Comparison of ENCODE assay signal across 9 cellular contexts in the genomic region with DNA sequence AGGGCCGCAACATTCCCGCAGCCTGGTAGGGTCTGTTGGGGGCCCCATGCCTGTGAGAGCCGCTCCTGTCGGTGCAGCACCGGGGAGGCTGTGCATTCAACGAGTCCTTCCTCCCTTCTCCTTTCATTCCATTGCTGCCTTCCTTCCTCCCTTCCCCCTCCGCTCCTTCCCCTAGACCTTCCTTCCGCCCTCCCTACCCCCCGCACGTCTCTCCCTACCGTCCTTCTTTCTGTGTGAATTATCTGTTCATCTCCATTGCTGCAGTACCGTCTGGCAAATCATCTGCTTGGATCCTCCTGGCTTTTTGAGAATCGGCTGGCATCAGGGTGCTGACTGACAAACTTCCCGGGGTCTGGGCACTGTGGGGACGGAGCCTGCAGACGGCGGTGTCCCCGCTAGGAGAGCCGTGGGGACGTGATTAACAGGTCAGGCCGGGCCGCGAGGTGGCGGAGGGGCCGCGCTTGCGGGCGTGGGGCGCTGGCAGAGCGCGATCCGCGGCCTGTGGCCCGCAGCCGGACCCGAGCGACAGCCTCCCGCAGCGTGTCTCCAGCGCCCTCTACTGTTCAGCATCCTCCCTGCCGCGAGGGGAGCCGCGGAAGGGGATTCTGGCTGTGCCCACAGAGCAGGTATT. TPM values are rescaled to one million over a fixed set of nuclear protein-coding genes. Genes with fewer than 3 reads are reported as not detected.
A peak's percentile ranks its signal among the peaks of the same experiment; 100 is the strongest.
DNase-seq lines count a peak whose midpoint lies in the region; ATAC-seq and TF ChIP-seq lines count a peak whose summit lies in the region.
"Not testable (repeated sequence)": the region's sequence is repeated elsewhere in the genome, so short reads cannot be mapped to it uniquely, and the experiment has no call there.
"Had no signal": no experiment of that assay in that cellular context is flagged by ENCODE, and none has a peak within 500 bp of the region (broad histone marks: within the 10 kb centered on the region; RNA-seq: fewer than 3 reads in every experiment).

No MANE protein-coding gene starts in this region.

- not testable (repeated sequence) for H3K27ac Mint-ChIP-seq in T-helper 2 cell treated with Interferon-gamma antibody and Interleukin-4, amounts not matched to agents 5 μg/mL and 100 μg/mL, for 36 hours; glutamatergic neuron (ENCODE audit: unreplicated experiment)

- not testable (repeated sequence) for H3K27me3 Mint-ChIP-seq in T-helper 2 cell treated with Interferon-gamma antibody and Interleukin-4, amounts not matched to agents 5 μg/mL and 100 μg/mL, for 36 hours (ENCODE audit: low read depth); glutamatergic neuron (ENCODE audit: unreplicated experiment)

- not testable (repeated sequence) for H3K27ac ChIP-seq in suprapubic skin

- intact Hi-C loops in mucosa of descending colon (cut with DNase I, micrococcal nuclease), result not testable (repeated sequence)

- peak; percentile 78 for ATAC-seq in GM21528 (IDR thresholded peaks at IDR 0.05; ENCODE audit: low FRiP score, unreplicated experiment)
- ATAC-seq in HG03159 (IDR thresholded peaks at IDR 0.05; ENCODE audit: unreplicated experiment), result peak; percentile 81
- ATAC-seq in mucosa of descending colon, result peak; percentile 96

- TF ChIP-seq POLR2A in suprapubic skin (IDR thresholded peaks at IDR 0.05), result not testable (repeated sequence)

- not testable (repeated sequence) for H3K4me1 ChIP-seq in mucosa of descending colon (ENCODE audit: low read depth); suprapubic skin

- peak overlapping the region; percentile 66 for H3K4me3 Mint-ChIP-seq in T-helper 2 cell treated with Interferon-gamma antibody and Interleukin-4, amounts not matched to agents 5 μg/mL and 100 μg/mL, for 36 hours
- H3K4me3 Mint-ChIP-seq in glutamatergic neuron (ENCODE audit: unreplicated experiment), result peak overlapping the region; percentile 71

- not testable (repeated sequence) for TF ChIP-seq CTCF in glutamatergic neuron (IDR thresholded peaks at IDR 0.05; ENCODE audit: partially characterized antibody, unreplicated experiment); mucosa of descending colon (IDR thresholded peaks at IDR 0.05)
- peak in 1 of 2 donors; percentile 28 for TF ChIP-seq CTCF in suprapubic skin (IDR thresholded peaks at IDR 0.05)

- 2% methylated on average over 14 of the region's 44 CpGs for WGBS in suprapubic skin

- not testable (repeated sequence) for TF ChIP-seq EP300 in suprapubic skin (IDR thresholded peaks at IDR 0.05)

- not testable (repeated sequence) for H3K4me1 Mint-ChIP-seq in T-helper 2 cell treated with Interferon-gamma antibody and Interleukin-4, amounts not matched to agents 5 μg/mL and 100 μg/mL, for 36 hours (ENCODE audit: low read depth); glutamatergic neuron (ENCODE audit: low read depth, unreplicated experiment)

- peak; percentile 2 for DNase-seq in ELR (ENCODE audit: low read depth)
- peak; percentile 52 for DNase-seq in T-helper 2 cell treated with Interferon-gamma antibody and Interleukin-4, amounts not matched to agents 5 μg/mL and 100 μg/mL, for 36 hours (ENCODE audit: low spot score)
- DNase-seq in astrocyte of the hippocampus (ENCODE audit: low read depth, low spot score), result peak; percentile 6
- peak; percentile 39 for DNase-seq in glutamatergic neuron
- DNase-seq in mucosa of descending colon; suprapubic skin (ENCODE audit: low spot score in 2 of 2): not testable (repeated sequence)

- not testable (repeated sequence) for H3K9me3 Mint-ChIP-seq in T-helper 2 cell treated with Interferon-gamma antibody and Interleukin-4, amounts not matched to agents 5 μg/mL and 100 μg/mL, for 36 hours; glutamatergic neuron (ENCODE audit: unreplicated experiment)

- not testable (repeated sequence) for H3K9me3 ChIP-seq in mucosa of descending colon, suprapubic skin

- not testable (repeated sequence) for H3K36me3 ChIP-seq in mucosa of descending colon (ENCODE audit: low read depth); suprapubic skin

- not testable (repeated sequence) for H3K27me3 ChIP-seq in suprapubic skin

- H3K36me3 Mint-ChIP-seq in T-helper 2 cell treated with Interferon-gamma antibody and Interleukin-4, amounts not matched to agents 5 μg/mL and 100 μg/mL, for 36 hours (ENCODE audit: low read depth); glutamatergic neuron (ENCODE audit: unreplicated experiment): not testable (repeated sequence)

- H3K4me3 ChIP-seq in mucosa of descending colon, result not testable (repeated sequence)
- peak overlapping the region; percentile 51 for H3K4me3 ChIP-seq in suprapubic skin

RNA-seq across cellular contexts. Expression of a gene that starts 18.8 kb away (rescaled TPM):
- total RNA-seq in glutamatergic neuron (ENCODE audit: unreplicated experiment) (2.5 TPM), mucosa of descending colon (1 to 10 TPM; 1.4 to 3.2 (median 2.3) TPM), suprapubic skin (1 to 10 TPM in 3 of 4 donors, under 1 TPM in 1; 0.26 to 4.0 (median 2.6) TPM)

RNA-seq across cellular contexts. Expression of a gene that starts 41.3 kb away (rescaled TPM):
- total RNA-seq in glutamatergic neuron (ENCODE audit: unreplicated experiment), result 3.0 TPM
- 10 to 100 TPM; 17.2 to 58.7 (median 40.7) TPM for total RNA-seq in mucosa of descending colon
- 10 to 100 TPM; 32.8 to 61.2 (median 40.4) TPM for total RNA-seq in suprapubic skin
- total RNA-seq: activated CD8-positive, alpha-beta memory T cell treated with anti-CD3 and anti-CD28 coated beads for 36 hours had no signal
